In genomic region chr4:56627375-56627774, GRCh38 we compare ENCODE assay signal across 22 cellular contexts. TPM values are rescaled to one million over a fixed set of nuclear protein-coding genes. Genes with fewer than 3 reads are reported as not detected.
"Had no signal": no experiment of that assay in that cellular context is flagged by ENCODE, and none has a peak within 500 bp of the region (broad histone marks: within the 10 kb centered on the region; RNA-seq: fewer than 3 reads in every experiment).

No MANE protein-coding gene starts in this region.

- H3K4me1 ChIP-seq: adrenal gland, Peyer's patch, SJCRH30 had no signal

- H3K9me3 ChIP-seq: SJCRH30, SK-N-SH had no signal

- H3K4me3 ChIP-seq: adrenal gland, Peyer's patch, SJCRH30 had no signal

- H3K27ac Mint-ChIP-seq: activated naive CD8-positive, alpha-beta T cell; WTC11 had no signal

- H3K4me1 Mint-ChIP-seq: WTC11 had no signal

- H3K4me3 Mint-ChIP-seq: activated naive CD8-positive, alpha-beta T cell; WTC11 had no signal

- H3K27ac ChIP-seq: adrenal gland, RWPE1, SJCRH30 had no signal

- DNase-seq: activated CD4-positive, alpha-beta T cell treated with anti-CD3 and anti-CD28 coated beads for 48 hours; activated CD4-positive, alpha-beta T cell treated with anti-CD3 and anti-CD28 coated beads, Interleukin-2, amount 50 U/mL, for 4 hours; activated CD4-positive, CD25-positive, alpha-beta regulatory T cell treated with anti-CD3 and anti-CD28 coated beads, Interleukin-2, amount 50 U/mL, for 72 hours; activated CD8-positive, alpha-beta memory T cell treated with anti-CD3 and anti-CD28 coated beads for 24 hours; activated naive CD4-positive, alpha-beta T cell; activated T-cell treated with anti-CD3 and anti-CD28 coated beads, Interleukin-2, amount 50 U/mL, for 1 hour; adrenal gland; anterior cingulate cortex; Kasumi-1; NCI-H1105 treated with DMSO at 0.1 percent for 48 hours; NCI-H1436 treated with DMSO at 0.1 percent for 48 hours; NCI-H187; NCI-H2081; NCI-H510A treated with DMSO at 0.1 percent for 48 hours; NCI-H69; Peyer's patch; Right ventricle myocardium superior; SJCRH30; SK-N-SH had no signal

- ATAC-seq: WTC11 had no signal

- H3K36me3 ChIP-seq: adrenal gland, Peyer's patch, SJCRH30 had no signal

- H3K27me3 ChIP-seq: adrenal gland, Peyer's patch, SJCRH30 had no signal

RNA-seq across cellular contexts. Expression of gene HOPX, which starts 53.7 kb away (rescaled TPM):
- total RNA-seq: SJCRH30 had no signal
